8 cellular contexts compared by ENCODE assay signal in genomic region chr6:43070028-43070632, GRCh38. TPM values are rescaled to one million over a fixed set of nuclear protein-coding genes. Genes with fewer than 3 reads are reported as not detected.
DNase-seq lines count a peak whose midpoint lies in the region; ATAC-seq and TF ChIP-seq lines count a peak whose summit lies in the region.

No MANE protein-coding gene starts in this region.

- H3K36me3 ChIP-seq in A673 (ENCODE audit: insufficient read depth, low read length, poor library complexity, severe bottlenecking) = no peaks in the 10 kb centered on the region

- ATAC-seq in activated B cell treated with CpG ODN at 0.5 μM for 24 hours (ENCODE audit: low read depth) (peak; percentile 42), GM21447 (IDR thresholded peaks at IDR 0.05; ENCODE audit: unreplicated experiment) (no peak), GM19324 (IDR thresholded peaks at IDR 0.05; ENCODE audit: low FRiP score, unreplicated experiment) (no peak)

- no peak overlapping the region for H3K4me3 ChIP-seq in A673 (ENCODE audit: low read depth, low read length, poor library complexity, severe bottlenecking)

- peaks cover 2% of the 10 kb centered on the region for H3K4me1 ChIP-seq in A673 (ENCODE audit: insufficient read depth, low read length, poor library complexity, severe bottlenecking)

- H3K27ac Mint-ChIP-seq in activated B cell treated with CpG ODN at 0.5 μM for 24 hours (no peak overlapping the region), immature natural killer cell (peak overlapping the region in 1 of 6 donors; percentile 58)

- H3K9me3 Mint-ChIP-seq in activated B cell treated with CpG ODN at 0.5 μM for 24 hours (no peaks in the 10 kb centered on the region), immature natural killer cell (no peaks in the 10 kb centered on the region)

- H3K27ac ChIP-seq in A673 (ENCODE audit: low read depth, low read length, poor library complexity, severe bottlenecking) (no peak overlapping the region), caudate nucleus (ENCODE audit: low read depth, low read length) (no peak overlapping the region)

- no TSS peak for BruUV-seq in A673 (replicated peaks; lab: Mats Ljungman, UMichigan)

- H3K4me3 Mint-ChIP-seq in activated B cell treated with CpG ODN at 0.5 μM for 24 hours (no peak overlapping the region), immature natural killer cell (no peak overlapping the region)

- POLR2A ChIA-PET in A673 (lab: Charles Lee; ENCODE audit: low non-redundant PET) (no interaction called here), activated B cell treated with CpG ODN at 0.5 μM for 24 hours (lab: Charles Lee) (no interaction called here)

- TF ChIP-seq CTCF in A673 (conservative IDR thresholded peaks at IDR 0.05; ENCODE audit: low read depth, low read length) = peak; percentile 75
- TF ChIP-seq CTCF in activated B cell treated with CpG ODN at 0.5 μM for 24 hours (IDR thresholded peaks at IDR 0.05) = no peak

- H3K4me1 Mint-ChIP-seq in activated B cell treated with CpG ODN at 0.5 μM for 24 hours = no peaks in the 10 kb centered on the region
- H3K4me1 Mint-ChIP-seq in immature natural killer cell = no peaks in the 10 kb centered on the region

- no peaks in the 10 kb centered on the region for H3K27me3 ChIP-seq in A673 (replicated peaks; ENCODE audit: insufficient read depth, low read depth, low read length, poor library complexity)

- H3K36me3 Mint-ChIP-seq in activated B cell treated with CpG ODN at 0.5 μM for 24 hours (ENCODE audit: low read depth) (peaks cover 49% of the 10 kb centered on the region), immature natural killer cell (peaks cover 27 to 34% (median 27%) of the 10 kb centered on the region in 3 donors)

- DNase-seq in A673 (ENCODE audit: low spot score) (peak; percentile 77), EH (ENCODE audit: low read depth) (peak; percentile 77), NCI-H1105 (lab: John Stamatoyannopoulos, UW) (peak; percentile 13), activated B cell treated with CpG ODN at 0.5 μM for 24 hours (no peak), immature natural killer cell (peak in 2 of 3 donors; percentile 18 to 21), caudate nucleus (lab: John Stamatoyannopoulos, UW) (no peak)

- intact Hi-C loops in A673 (cut with micrococcal nuclease; ENCODE audit: unreplicated experiment) (loop anchor here (1.0 kb wide), 1 partner anchor 73 kb away; no protein-coding TSS in a partner anchor), activated B cell treated with CpG ODN at 0.5 μM for 24 hours (cut with micrococcal nuclease) (loop anchor here (1.0 kb wide), 1 partner anchor 73 kb away; no protein-coding TSS in a partner anchor)

- H3K9me3 ChIP-seq in A673 (ENCODE audit: low read depth, low read length, poor library complexity, severe bottlenecking) = no peaks in the 10 kb centered on the region

- H3K27me3 Mint-ChIP-seq in activated B cell treated with CpG ODN at 0.5 μM for 24 hours = no peaks in the 10 kb centered on the region
- peaks cover 0 to 3% (median 3%) of the 10 kb centered on the region in 3 donors for H3K27me3 Mint-ChIP-seq in immature natural killer cell (ENCODE audit: low read depth in 3 of 3)

- CTCF ChIA-PET in A673 (lab: Charles Lee) (no interaction called here), activated B cell treated with CpG ODN at 0.5 μM for 24 hours (lab: Charles Lee) (no interaction called here)

RNA-seq across cellular contexts. Expression of gene PTK7, which starts 6.0 kb away (rescaled TPM):
- total RNA-seq in A673 (2021) (84.5 and 95.8 TPM in 2 replicates), activated B cell treated with CpG ODN at 0.5 μM for 24 hours (0.66 and 0.82 TPM in 2 replicates)
- 1 to 10 TPM in 2 of 3 donors, not detected in 1; 1.1 TPM for polyA plus RNA-seq in immature natural killer cell

RNA-seq across cellular contexts. Expression of gene KLC4, which starts 10.7 kb away (rescaled TPM):
- total RNA-seq in A673 (2021) (21.3 and 35.6 TPM in 2 replicates), activated B cell treated with CpG ODN at 0.5 μM for 24 hours (17.0 and 19.8 TPM in 2 replicates)
- 10 to 100 TPM in 2 of 3 donors, 1 to 10 TPM in 1; 9.1 to 14.4 (median 11.0) TPM for polyA plus RNA-seq in immature natural killer cell

RNA-seq across cellular contexts. Expression of gene MRPL2, which starts 10.9 kb away (rescaled TPM):
- total RNA-seq in A673 (2021) = 95.8 and 127 TPM in 2 replicates
- total RNA-seq in activated B cell treated with CpG ODN at 0.5 μM for 24 hours = 43.9 and 47.8 TPM in 2 replicates
- 10 to 100 TPM; 37.5 to 60.8 (median 54.0) TPM for polyA plus RNA-seq in immature natural killer cell

RNA-seq across cellular contexts. Expression of gene CUL7, which starts 16.5 kb away (rescaled TPM):
- total RNA-seq in A673 (2021) (29.4 and 30.7 TPM in 2 replicates), activated B cell treated with CpG ODN at 0.5 μM for 24 hours (15.9 and 19.1 TPM in 2 replicates)
- 1 to 10 TPM in 2 of 3 donors, under 1 TPM in 1; 0.90 to 3.4 (median 1.3) TPM for polyA plus RNA-seq in immature natural killer cell

RNA-seq across cellular contexts. Expression of gene RRP36, which starts 48.7 kb away (rescaled TPM):
- 104 and 115 TPM in 2 replicates for total RNA-seq in A673 (2021)
- 51.7 and 53.9 TPM in 2 replicates for total RNA-seq in activated B cell treated with CpG ODN at 0.5 μM for 24 hours
- polyA plus RNA-seq in immature natural killer cell = 10 to 100 TPM; 56.1 to 81.4 (median 78.9) TPM

Comparison
In these comparisons a context has a peak if more than half of its experiments do, and no peak if none do; other contexts are left out.
1. DNase-seq: peak in A673 (single experiment), EH (single experiment), NCI-H1105 (single experiment) and immature natural killer cell (2 of 3); none in activated B cell treated with CpG ODN at 0.5 μM for 24 hours (single experiment) and caudate nucleus (0 of 61).
2. RNA of gene PTK7, which starts 6.0 kb away (total RNA-seq): 84.5 to 95.8 TPM in A673; 0.66 to 0.82 TPM in activated B cell treated with CpG ODN at 0.5 μM for 24 hours; every median in the first group is over 10 times any median in the second.